Comparison of ENCODE assay signal across 14 cellular contexts in the genomic region with DNA sequence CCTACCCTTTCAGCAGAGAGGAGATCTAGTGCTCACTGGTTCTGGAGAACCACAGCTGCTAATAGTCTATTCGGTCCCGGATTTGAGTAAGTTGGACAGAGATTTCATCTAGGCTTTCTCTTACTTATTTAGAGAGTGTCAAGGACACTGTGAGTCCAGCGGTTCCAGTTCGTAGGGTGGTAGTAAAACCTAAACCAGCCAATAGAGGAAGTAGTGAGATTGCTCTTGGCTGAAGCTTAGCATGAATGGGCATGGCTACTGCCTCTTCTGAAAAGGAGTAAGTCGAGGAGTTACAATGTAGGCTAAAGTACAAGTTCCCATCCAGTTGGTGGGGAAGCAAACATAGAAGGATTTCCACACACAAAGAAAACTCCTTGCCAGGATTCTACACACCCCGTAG.
DNase-seq lines count a peak whose midpoint lies in the region; ATAC-seq and TF ChIP-seq lines count a peak whose summit lies in the region.
"Had no signal": no experiment of that assay in that cellular context is flagged by ENCODE, and none has a peak within 500 bp of the region (broad histone marks: within the 10 kb centered on the region; RNA-seq: fewer than 3 reads in every experiment).

No MANE protein-coding gene starts in this region.

- intact Hi-C loops in Right ventricle myocardium inferior (cut with DNase I), result no loop called here

- ATAC-seq in GM18867 (IDR thresholded peaks at IDR 0.05; ENCODE audit: unreplicated experiment) (peak; percentile 51), HG02798 (IDR thresholded peaks at IDR 0.05; ENCODE audit: poor library complexity, unreplicated experiment) (peak; percentile 40), HG02970 (IDR thresholded peaks at IDR 0.05; ENCODE audit: low FRiP score, unreplicated experiment) (no peak), Right ventricle myocardium inferior (no peak)

- DNase-seq in GM12865 (ENCODE audit: low read depth), result peak; percentile 29
- peak; percentile 9 for DNase-seq in SK-MEL-5 (ENCODE audit: low read depth, low spot score)
- no peak for DNase-seq in NCI-H345 (lab: John Stamatoyannopoulos, UW)
- DNase-seq in Right ventricle myocardium inferior (ENCODE audit: missing footprints), result no peak
- DNase-seq: C1 segment of cervical spinal cord, GOT3, Kasumi-1, MM.1S, NCI-H187 treated with DMSO at 0.1 percent for 48 hours, NCI-H446, PC-9 had no signal

- H3K4me3 ChIP-seq in GM12865 (ENCODE audit: low read depth, low read length), result no peak overlapping the region
- H3K4me3 ChIP-seq: PC-9 had no signal

- no peak for TF ChIP-seq CTCF in GM12865 (IDR thresholded peaks at IDR 0.05; ENCODE audit: insufficient read depth, low read depth, low read length, missing control alignments)

- in situ Hi-C loops in SK-MEL-5 (cut with HindIII; ENCODE audit: low pct_unique_long_range_greater_than_20kb, low sequenced_read_pairs), result no loop called here

Comparison
In these comparisons a context has a peak if more than half of its experiments do, and no peak if none do; other contexts are left out.
1. DNase-seq: peak in GM12865 (single experiment) and SK-MEL-5 (single experiment); none in NCI-H345 (single experiment) and Right ventricle myocardium inferior (single experiment).
2. ATAC-seq: peak in GM18867 (single experiment) and HG02798 (single experiment); none in HG02970 (single experiment) and Right ventricle myocardium inferior (single experiment).